10 cellular contexts compared by ENCODE assay signal in genomic region chr1:200075938-200076546, GRCh38. TPM values are rescaled to one million over a fixed set of nuclear protein-coding genes. Genes with fewer than 3 reads are reported as not detected.
DNase-seq lines count a peak whose midpoint lies in the region; ATAC-seq, FAIRE-seq and TF ChIP-seq lines count a peak whose summit lies in the region.
"Had no signal": no experiment of that assay in that cellular context is flagged by ENCODE, and none has a peak within 500 bp of the region (broad histone marks: within the 10 kb centered on the region; RNA-seq: fewer than 3 reads in every experiment).

No MANE protein-coding gene starts in this region.

- no peak overlapping the region for H3K27ac Mint-ChIP-seq in natural killer cell treated with Interleukin-12 subunit alpha and Interleukin-12 subunit beta and Interleukin-15 and Interleukin-18, amount 100 ng/mL, for 72 hours

- peaks cover 45% of the 10 kb centered on the region for H3K4me1 ChIP-seq in endothelial cell of umbilical vein (ENCODE audit: control insufficient read depth, extremely low read depth, insufficient read depth, low read length)
- no peaks in the 10 kb centered on the region for H3K4me1 ChIP-seq in mesenchymal stem cell (ENCODE audit: control insufficient read depth, insufficient read depth, low read depth, low read length)

- H3K9me3 ChIP-seq in MG63: no peaks in the 10 kb centered on the region
- H3K9me3 ChIP-seq in endothelial cell of umbilical vein (replicated peaks; ENCODE audit: control insufficient read depth, insufficient read depth, low read length): no peaks in the 10 kb centered on the region
- no peaks in the 10 kb centered on the region for H3K9me3 ChIP-seq in mesenchymal stem cell (ENCODE audit: control insufficient read depth, low read length)

- no peak overlapping the region for H2BK5ac ChIP-seq in mesenchymal stem cell (ENCODE audit: low read depth, low read length, poor library complexity, severe bottlenecking)

- H3K18ac ChIP-seq in mesenchymal stem cell (ENCODE audit: low read depth in 1 of 2, low read length in 2 of 2): no peak overlapping the region

- H3K14ac ChIP-seq in mesenchymal stem cell (ENCODE audit: low read length in 2 of 2): no peak overlapping the region

- TF ChIP-seq CTCF in AG09319 (IDR thresholded peaks at IDR 0.05; ENCODE audit: low read depth, low read length) (no peak), endothelial cell of umbilical vein (IDR thresholded peaks at IDR 0.05; ENCODE audit: extremely low read depth in 1 of 2, insufficient read depth in 1 of 2, low read depth in 1 of 2, low read length in 2 of 2) (no peak)

- no peaks in the 10 kb centered on the region for H3K9me1 ChIP-seq in endothelial cell of umbilical vein (replicated peaks; ENCODE audit: control insufficient read depth, extremely low read depth, insufficient read depth, low read length)

- ATAC-seq in natural killer cell treated with Interleukin-12 subunit alpha and Interleukin-12 subunit beta and Interleukin-15 and Interleukin-18, amount 100 ng/mL, for 72 hours: no peak
- ATAC-seq in HG03439 (IDR thresholded peaks at IDR 0.05; ENCODE audit: unreplicated experiment): no peak
- no peak for ATAC-seq in GM19035 (IDR thresholded peaks at IDR 0.05; ENCODE audit: unreplicated experiment)

- H2AK5ac ChIP-seq in mesenchymal stem cell (ENCODE audit: low read length, severe bottlenecking): no peak overlapping the region

- H3K36me3 Mint-ChIP-seq in natural killer cell treated with Interleukin-12 subunit alpha and Interleukin-12 subunit beta and Interleukin-15 and Interleukin-18, amount 100 ng/mL, for 72 hours: no peaks in the 10 kb centered on the region

- dilution Hi-C loops in endothelial cell of umbilical vein (cut with MboI; ENCODE audit: extremely low pct_ligation_motif_present, low sequenced_read_pairs): no loop called here

- WGBS in mesenchymal stem cell: 43% methylated on average over 6 of the region's 9 CpGs

- H2AFZ ChIP-seq in endothelial cell of umbilical vein (ENCODE audit: low read depth, low read length) (peak overlapping the region; percentile 43), mesenchymal stem cell (ENCODE audit: low read depth, low read length) (no peak overlapping the region)

- no peak overlapping the region for H2BK120ac ChIP-seq in mesenchymal stem cell (ENCODE audit: low read depth, low read length)

- no peaks in the 10 kb centered on the region for H4K20me1 ChIP-seq in endothelial cell of umbilical vein (replicated peaks; ENCODE audit: control insufficient read depth, extremely low read depth, insufficient read depth, low read length)

- BruUV-seq in endothelial cell of umbilical vein (replicated peaks; lab: Mats Ljungman, UMichigan): TSS peak; percentile 94

- no peak overlapping the region for H2BK12ac ChIP-seq in mesenchymal stem cell (ENCODE audit: low read length in 2 of 2)

- peak overlapping the region; percentile 89 for H3K4me2 ChIP-seq in endothelial cell of umbilical vein (ENCODE audit: insufficient read depth, low read length)
- no peak overlapping the region for H3K4me2 ChIP-seq in mesenchymal stem cell (ENCODE audit: low read length, poor library complexity, severe bottlenecking)

- peak overlapping the region; percentile 94 for H3K27ac ChIP-seq in endothelial cell of umbilical vein (ENCODE audit: insufficient read depth, low read depth, low read length)
- H3K27ac ChIP-seq in mesenchymal stem cell (ENCODE audit: low read length, poor library complexity, severe bottlenecking): no peak overlapping the region

- H4K8ac ChIP-seq in mesenchymal stem cell (ENCODE audit: low read length): no peak overlapping the region

- peak overlapping the region; percentile 81 for H3K9ac ChIP-seq in endothelial cell of umbilical vein (replicated peaks; ENCODE audit: extremely low read depth, insufficient read depth, low read length)
- peak overlapping the region; percentile 56 for H3K9ac ChIP-seq in mesenchymal stem cell (ENCODE audit: low read length)

- peaks cover 17 to 32% of the 10 kb centered on the region in 2 donors for H3K27me3 Mint-ChIP-seq in natural killer cell treated with Interleukin-12 subunit alpha and Interleukin-12 subunit beta and Interleukin-15 and Interleukin-18, amount 100 ng/mL, for 72 hours

- no peak overlapping the region for H2BK15ac ChIP-seq in mesenchymal stem cell (ENCODE audit: low read depth, poor library complexity, severe bottlenecking)

- H3K4me3 ChIP-seq in MG63 (peak overlapping the region; percentile 11), endothelial cell of umbilical vein (replicated peaks in 1 of 3; ENCODE audit: insufficient read depth in 1 of 3, low read depth in 1 of 3, low read length in 3 of 3) (peak overlapping the region in 1 of 3 experiments; percentile 50), mesenchymal stem cell (ENCODE audit: insufficient read depth in 1 of 2, low read depth in 1 of 2, low read length in 2 of 2) (peak overlapping the region in 1 of 2 experiments; percentile 73)

- H3K27me3 ChIP-seq in MG63 (no peaks in the 10 kb centered on the region), endothelial cell of umbilical vein (ENCODE audit: control insufficient read depth in 2 of 2, insufficient read depth in 2 of 2, low read length in 2 of 2) (no peaks in the 10 kb centered on the region), mesenchymal stem cell (ENCODE audit: control insufficient read depth in 1 of 2, insufficient read depth in 1 of 2, low read length in 2 of 2) (no peaks in the 10 kb centered on the region)

- DNase-seq in AG09319 (ENCODE audit: extremely low read depth, low read depth): peak; percentile 61
- DNase-seq in MG63: peak; percentile 26
- peak; percentile 99 for DNase-seq in endothelial cell of umbilical vein (ENCODE audit: low read depth, low spot score)
- DNase-seq in mesenchymal stem cell: peak; percentile 81
- DNase-seq in superior temporal gyrus (ENCODE audit: extremely low spot score): no peak
- DNase-seq in natural killer cell treated with Interleukin-12 subunit alpha and Interleukin-12 subunit beta and Interleukin-15 and Interleukin-18, amount 100 ng/mL, for 72 hours (ENCODE audit: low spot score): no peak
- DNase-seq: NCI-H2081; stimulated activated CD4-positive, alpha-beta T cell treated with anti-CD3 and anti-CD28 coated beads, Interleukin-12 subunit alpha, Interleukin-12 subunit beta, amount 100 ng/mL, for 4 hours had no signal

- H4K91ac ChIP-seq in mesenchymal stem cell (ENCODE audit: low read length): no peak overlapping the region

- H3K36me3 ChIP-seq in MG63: no peaks in the 10 kb centered on the region
- H3K36me3 ChIP-seq in endothelial cell of umbilical vein (ENCODE audit: control insufficient read depth in 2 of 2, extremely low read depth in 1 of 2, insufficient read depth in 2 of 2, low read length in 2 of 2): no peaks in the 10 kb centered on the region
- no peaks in the 10 kb centered on the region for H3K36me3 ChIP-seq in mesenchymal stem cell (ENCODE audit: control insufficient read depth in 1 of 2, insufficient read depth in 2 of 2, low read depth in 1 of 2, low read length in 2 of 2)

- no peaks in the 10 kb centered on the region for H3K79me1 ChIP-seq in mesenchymal stem cell (replicated peaks; ENCODE audit: low read length, poor library complexity, severe bottlenecking)

- CTCF ChIA-PET in endothelial cell of umbilical vein (lab: Charles Lee): interaction anchor here (1.1 to 1.6 kb wide), 3 partner anchors 15 to 63 kb away, joined by 3 read pairs; no protein-coding TSS in a partner anchor

- intact Hi-C loops in endothelial cell of umbilical vein (cut with micrococcal nuclease): loop anchor here (1.0 to 5.0 kb wide), 13 partner anchors 14 to 804 kb away; no protein-coding TSS in a partner anchor

- peak; percentile 53 for TF ChIP-seq POLR2A in endothelial cell of umbilical vein (IDR thresholded peaks at IDR 0.05; ENCODE audit: low read depth, low read length)

- POLR2A ChIA-PET in endothelial cell of umbilical vein (lab: Charles Lee): interaction anchor here (1.0 kb wide), 1 partner anchor 42 kb away, joined by 3 read pairs; no protein-coding TSS in a partner anchor

- H3K4ac ChIP-seq in mesenchymal stem cell (ENCODE audit: low read depth in 1 of 2, low read length in 2 of 2): no peak overlapping the region

- peak; percentile 95 for FAIRE-seq in endothelial cell of umbilical vein (lab: Jason Lieb, UNC)

- H3K23ac ChIP-seq in mesenchymal stem cell (ENCODE audit: low read length in 2 of 2): no peak overlapping the region

- no peaks in the 10 kb centered on the region for H3K9me3 Mint-ChIP-seq in natural killer cell treated with Interleukin-12 subunit alpha and Interleukin-12 subunit beta and Interleukin-15 and Interleukin-18, amount 100 ng/mL, for 72 hours

- no peaks in the 10 kb centered on the region for H3K79me2 ChIP-seq in endothelial cell of umbilical vein (ENCODE audit: control insufficient read depth, insufficient read depth, low read length)

- H3K4me3 Mint-ChIP-seq in natural killer cell treated with Interleukin-12 subunit alpha and Interleukin-12 subunit beta and Interleukin-15 and Interleukin-18, amount 100 ng/mL, for 72 hours: no peak overlapping the region

- H3K4me1 Mint-ChIP-seq in natural killer cell treated with Interleukin-12 subunit alpha and Interleukin-12 subunit beta and Interleukin-15 and Interleukin-18, amount 100 ng/mL, for 72 hours (ENCODE audit: low read depth in 2 of 2): peaks cover 3 to 6% of the 10 kb centered on the region in 2 donors

TF ChIP-seq in endothelial cell of umbilical vein, 7 proteins besides CTCF, POLR2A, EP300 and RAD21 (continues in another document):
- TF ChIP-seq POLR2AphosphoS5 (IDR thresholded peaks at IDR 0.05; ENCODE audit: insufficient read depth, low read depth, low read length) (peak; percentile 90), GATA2 (IDR thresholded peaks at IDR 0.05; ENCODE audit: insufficient read depth, insufficient read length, low read depth, low read length) (peak; percentile 87), MYC (IDR thresholded peaks at IDR 0.05; ENCODE audit: low read depth, low read length) (no peak), EZH2 (IDR thresholded peaks at IDR 0.05; ENCODE audit: borderline replicate concordance, low read depth, low read length, severe bottlenecking) (no peak), FOS (IDR thresholded peaks at IDR 0.05; ENCODE audit: borderline replicate concordance, insufficient read depth, low read length) (peak; percentile 91)

RNA-seq across cellular contexts. Expression of gene NR5A2, which starts 48.5 kb away (rescaled TPM):
- not detected in 2 replicates for total RNA-seq in MG63 (2014; rRNA removed; shearing (Covaris generic); ENCODE audit: low replicate concordance)
- 10.6 and 12.1 TPM in 2 replicates for total RNA-seq in endothelial cell of umbilical vein
- polyA plus RNA-seq in endothelial cell of umbilical vein: 2.7 and 3.4 TPM in 2 replicates
- 3.8 and 4.5 TPM in 2 replicates for polyA plus RNA-seq in endothelial cell of umbilical vein (2011; cell fraction: cytosol; rRNA removed)
- 6.9 and 10.0 TPM in 2 replicates for polyA plus RNA-seq in endothelial cell of umbilical vein (2011; cell fraction: nucleus; rRNA removed)
- 0.04 and 0.05 TPM in 2 replicates for polyA plus RNA-seq in endothelial cell of umbilical vein (2012)
- 12.4 and 14.7 TPM in 2 replicates for polyA minus RNA-seq in endothelial cell of umbilical vein
- not detected for polyA minus RNA-seq in endothelial cell of umbilical vein (2011; cell fraction: cytosol; rRNA and poly(A)+ RNA removed)
- polyA minus RNA-seq in endothelial cell of umbilical vein (2011; cell fraction: nucleus; rRNA and poly(A)+ RNA removed): 19.0 and 34.1 TPM in 2 replicates
- polyA plus RNA-seq in mesenchymal stem cell (2013, experiment 1 of 2): 2.0 TPM
- polyA plus RNA-seq in mesenchymal stem cell (2013, experiment 2 of 2): 1.9 TPM
- under 1 TPM in 1 of 2 donors, not detected in 1; 0.11 TPM for total RNA-seq in natural killer cell treated with Interleukin-12 subunit alpha and Interleukin-12 subunit beta and Interleukin-15 and Interleukin-18, amount 100 ng/mL, for 72 hours

Comparison
In these comparisons a context has a peak if more than half of its experiments do, and no peak if none do; other contexts are left out.
1. DNase-seq: peak in AG09319 (single experiment), MG63 (single experiment), endothelial cell of umbilical vein (single experiment) and mesenchymal stem cell (single experiment); none in superior temporal gyrus (single experiment) and natural killer cell treated with Interleukin-12 subunit alpha and Interleukin-12 subunit beta and Interleukin-15 and Interleukin-18, amount 100 ng/mL, for 72 hours (single experiment).
2. RNA of gene NR5A2, which starts 48.5 kb away (total RNA-seq): 10.6 to 12.1 TPM in endothelial cell of umbilical vein; 0.11 TPM in natural killer cell treated with Interleukin-12 subunit alpha and Interleukin-12 subunit beta and Interleukin-15 and Interleukin-18, amount 100 ng/mL, for 72 hours and not detected in MG63; every median in the first group is over 10 times any median in the second.